Comparison of ENCODE assay signal across 13 cellular contexts in the genomic region with DNA sequence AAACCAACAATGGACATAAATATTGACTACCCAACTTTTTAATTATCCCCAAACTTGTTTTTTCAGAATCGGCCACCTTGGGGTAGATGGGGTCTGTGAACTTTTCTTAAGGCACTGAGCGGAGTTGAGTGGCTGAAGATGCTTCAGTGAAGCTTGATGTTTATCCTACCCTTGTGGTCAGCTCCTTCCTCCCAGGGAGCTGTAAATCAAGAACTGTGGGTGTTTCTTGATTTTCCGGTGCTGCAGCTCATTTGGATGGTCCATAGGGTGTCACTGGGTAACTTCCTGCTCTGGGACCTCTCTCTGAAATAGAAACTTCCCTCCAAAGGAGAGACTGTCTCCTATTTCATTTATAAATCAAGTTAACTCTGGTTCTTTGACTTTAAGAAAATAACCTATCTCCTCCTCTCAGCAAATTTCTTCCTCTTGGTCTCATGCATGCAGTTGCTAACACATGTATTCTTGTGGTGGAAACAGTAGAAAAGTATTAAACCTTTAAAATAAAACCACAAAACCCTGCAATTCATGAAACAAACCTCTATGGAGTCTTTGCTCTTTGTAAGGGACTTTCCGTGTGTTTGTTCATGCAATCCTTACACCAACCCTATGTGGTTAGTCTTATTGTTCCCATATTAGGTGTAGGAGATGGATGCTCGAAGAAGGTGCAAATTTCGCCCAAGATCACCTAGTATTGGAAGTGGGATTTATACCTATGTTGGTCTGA.
A peak's percentile ranks its signal among the peaks of the same experiment; 100 is the strongest.
DNase-seq lines count a peak whose midpoint lies in the region; ATAC-seq lines count a peak whose summit lies in the region.
"Had no signal": no experiment of that assay in that cellular context is flagged by ENCODE, and none has a peak within 500 bp of the region (broad histone marks: within the 10 kb centered on the region; RNA-seq: fewer than 3 reads in every experiment).

No MANE protein-coding gene starts in this region.

- no peaks in the 10 kb centered on the region for H3K9me3 Mint-ChIP-seq in activated T-helper 2 cell treated with anti-CD3 and anti-CD28 coated beads, Interferon-gamma antibody, Interleukin-2, Interleukin-4, amounts not matched to agents 10 μg/mL and 5 μg/mL and 100 μg/mL, durations not matched to agents 14 hours and 24 hours and 36 hours

- peaks cover 10% of the 10 kb centered on the region for H3K27me3 Mint-ChIP-seq in T-helper 17 cell
- H3K27me3 Mint-ChIP-seq in activated T-helper 2 cell treated with anti-CD3 and anti-CD28 coated beads, Interferon-gamma antibody, Interleukin-2, Interleukin-4, amounts not matched to agents 10 μg/mL and 5 μg/mL and 100 μg/mL, durations not matched to agents 14 hours and 24 hours and 36 hours (ENCODE audit: low read depth), result peaks cover 11% of the 10 kb centered on the region

- H3K4me1 Mint-ChIP-seq in T-helper 17 cell, result peaks cover 7% of the 10 kb centered on the region
- H3K4me1 Mint-ChIP-seq in activated T-helper 2 cell treated with anti-CD3 and anti-CD28 coated beads, Interferon-gamma antibody, Interleukin-2, Interleukin-4, amounts not matched to agents 10 μg/mL and 5 μg/mL and 100 μg/mL, durations not matched to agents 14 hours and 24 hours and 36 hours (ENCODE audit: low read depth), result peaks cover 10% of the 10 kb centered on the region

- peak overlapping the region; percentile 1 for H3K27ac Mint-ChIP-seq in T-helper 17 cell
- no peak overlapping the region for H3K27ac Mint-ChIP-seq in activated T-helper 2 cell treated with anti-CD3 and anti-CD28 coated beads, Interferon-gamma antibody, Interleukin-2, Interleukin-4, amounts not matched to agents 10 μg/mL and 5 μg/mL and 100 μg/mL, durations not matched to agents 14 hours and 24 hours and 36 hours

- in situ Hi-C loops in Caki2 (cut with HindIII; ENCODE audit: low pct_unique_long_range_greater_than_20kb, low sequenced_read_pairs), result no loop called here

- H3K4me3 Mint-ChIP-seq in T-helper 17 cell, result no peak overlapping the region
- no peak overlapping the region for H3K4me3 Mint-ChIP-seq in activated T-helper 2 cell treated with anti-CD3 and anti-CD28 coated beads, Interferon-gamma antibody, Interleukin-2, Interleukin-4, amounts not matched to agents 10 μg/mL and 5 μg/mL and 100 μg/mL, durations not matched to agents 14 hours and 24 hours and 36 hours (ENCODE audit: low read depth)

- no peaks in the 10 kb centered on the region for H3K9me3 ChIP-seq in T-helper 17 cell (ENCODE audit: control insufficient read depth, low read length, poor library complexity, severe bottlenecking)
- H3K9me3 ChIP-seq: breast epithelium, psoas muscle had no signal

- ATAC-seq in T-helper 17 cell (peak; percentile 45), HG03571 (IDR thresholded peaks at IDR 0.05; ENCODE audit: unreplicated experiment) (no peak)
- ATAC-seq: psoas muscle had no signal

- no peaks in the 10 kb centered on the region for H3K36me3 Mint-ChIP-seq in T-helper 17 cell (ENCODE audit: low read depth)
- H3K36me3 Mint-ChIP-seq in activated T-helper 2 cell treated with anti-CD3 and anti-CD28 coated beads, Interferon-gamma antibody, Interleukin-2, Interleukin-4, amounts not matched to agents 10 μg/mL and 5 μg/mL and 100 μg/mL, durations not matched to agents 14 hours and 24 hours and 36 hours (ENCODE audit: low read depth), result no peaks in the 10 kb centered on the region

- DNase-seq in Caki2 (ENCODE audit: low read depth) (peak; percentile 80), HT-29 (ENCODE audit: low spot score) (peak; percentile 44), T-helper 17 cell (no peak), kidney tubule cell (ENCODE audit: low spot score) (peak; percentile 72), GM19238 (ENCODE audit: insufficient read length, low spot score) (no peak)
- no peak for DNase-seq in activated T-helper 2 cell treated with anti-CD3 and anti-CD28 coated beads, Interferon-gamma antibody, Interleukin-2, Interleukin-4, amounts not matched to agents 10 μg/mL and 5 μg/mL and 100 μg/mL, durations not matched to agents 14 hours and 24 hours and 36 hours (ENCODE audit: low spot score)
- no peak for DNase-seq in stimulated activated CD4-positive, alpha-beta T cell treated with anti-CD3 and anti-CD28 coated beads, Interleukin-2, amount 100 ng/mL, for 24 hours
- DNase-seq: NCI-H2107; psoas muscle; stimulated activated CD4-positive, alpha-beta T cell treated with anti-CD3 and anti-CD28 coated beads, Interleukin-4, amount 100 ng/mL, for 4 hours; substantia nigra had no signal

- intact Hi-C loops in activated T-helper 2 cell treated with anti-CD3 and anti-CD28 coated beads, Interferon-gamma antibody, Interleukin-2, Interleukin-4, amounts not matched to agents 10 μg/mL and 5 μg/mL and 100 μg/mL, durations not matched to agents 14 hours and 24 hours and 36 hours (cut with micrococcal nuclease), result no loop called here

Comparison
In these comparisons a context has a peak if more than half of its experiments do, and no peak if none do; other contexts are left out.
1. DNase-seq: peak in Caki2 (single experiment), HT-29 (single experiment) and kidney tubule cell (single experiment); none in T-helper 17 cell (0 of 3), activated T-helper 2 cell treated with anti-CD3 and anti-CD28 coated beads, Interferon-gamma antibody, Interleukin-2, Interleukin-4, amounts not matched to agents 10 μg/mL and 5 μg/mL and 100 μg/mL, durations not matched to agents 14 hours and 24 hours and 36 hours (single experiment), stimulated activated CD4-positive, alpha-beta T cell treated with anti-CD3 and anti-CD28 coated beads, Interleukin-2, amount 100 ng/mL, for 24 hours (0 of 2) and GM19238 (single experiment).